Comparison of ENCODE assay signal across 12 cellular contexts in genomic region chr1:229192031-229192430, GRCh38.
DNase-seq lines count a peak whose midpoint lies in the region; ATAC-seq and TF ChIP-seq lines count a peak whose summit lies in the region.
"Had no signal": no experiment of that assay in that cellular context is flagged by ENCODE, and none has a peak within 500 bp of the region (broad histone marks: within the 10 kb centered on the region; RNA-seq: fewer than 3 reads in every experiment).

No MANE protein-coding gene starts in this region.

- H3K9me3 Mint-ChIP-seq in immature natural killer cell, result no peaks in the 10 kb centered on the region
- no peaks in the 10 kb centered on the region for H3K9me3 Mint-ChIP-seq in naive thymus-derived CD8-positive, alpha-beta T cell

- POLR2A ChIA-PET in HEK293T (lab: Yijun Ruan, JAX), result no interaction called here
- POLR2A ChIA-PET in naive thymus-derived CD8-positive, alpha-beta T cell (lab: Charles Lee), result no interaction called here

- H3K4me1 Mint-ChIP-seq in immature natural killer cell, result peaks cover 32 to 37% of the 10 kb centered on the region in 2 donors
- peaks cover 6% of the 10 kb centered on the region for H3K4me1 Mint-ChIP-seq in T-helper 17 cell
- H3K4me1 Mint-ChIP-seq in naive thymus-derived CD8-positive, alpha-beta T cell, result peaks cover 0 to 14% (median 3%) of the 10 kb centered on the region in 4 donors

- H3K27me3 Mint-ChIP-seq in immature natural killer cell (ENCODE audit: low read depth in 3 of 3) (peaks cover 11 to 26% (median 13%) of the 10 kb centered on the region in 3 donors), T-helper 17 cell (peaks cover 4% of the 10 kb centered on the region)
- no peaks in the 10 kb centered on the region for H3K27me3 Mint-ChIP-seq in naive thymus-derived CD8-positive, alpha-beta T cell

- CTCF ChIA-PET in HEK293T (lab: Yijun Ruan, JAX), result interaction anchor here (1.0 kb wide), 1 partner anchor 500 kb away, joined by 3 read pairs; no protein-coding TSS in a partner anchor

- DNase-seq in AG09309 (ENCODE audit: low read depth), result peak; percentile 41
- no peak for DNase-seq in HEK293T (ENCODE audit: extremely low spot score)
- DNase-seq in SKM-1 (lab: John Stamatoyannopoulos, UW; ENCODE audit: unreplicated experiment), result peak; percentile 40
- peak in 1 of 3 donors; percentile 20 for DNase-seq in immature natural killer cell
- no peak for DNase-seq in T-helper 17 cell
- DNase-seq in naive thymus-derived CD8-positive, alpha-beta T cell, result no peak
- no peak for DNase-seq in sigmoid colon
- DNase-seq: CD4-positive, CD25-positive, alpha-beta regulatory T cell; NCI-H510A; stimulated activated CD4-positive, alpha-beta T cell treated with anti-CD3 and anti-CD28 coated beads, Interleukin-2, amount 100 ng/mL, for 24 hours; SW 1271 had no signal

- H3K4me1 ChIP-seq in sigmoid colon, result no peaks in the 10 kb centered on the region

- no peak for TF ChIP-seq CTCF in AG09309 (IDR thresholded peaks at IDR 0.05; ENCODE audit: control insufficient read depth, insufficient read depth, low read depth, low read length, missing control alignments)
- TF ChIP-seq CTCF in sigmoid colon (IDR thresholded peaks at IDR 0.05), result no peak

- H3K27ac Mint-ChIP-seq in immature natural killer cell, result no peak overlapping the region
- no peak overlapping the region for H3K27ac Mint-ChIP-seq in T-helper 17 cell
- no peak overlapping the region for H3K27ac Mint-ChIP-seq in naive thymus-derived CD8-positive, alpha-beta T cell

- no peak overlapping the region for H3K4me3 ChIP-seq in AG09309 (ENCODE audit: control insufficient read depth, low read depth, low read length)
- no peak overlapping the region for H3K4me3 ChIP-seq in sigmoid colon

- no peaks in the 10 kb centered on the region for H3K36me3 Mint-ChIP-seq in immature natural killer cell
- peaks cover 2% of the 10 kb centered on the region for H3K36me3 Mint-ChIP-seq in T-helper 17 cell (ENCODE audit: low read depth)
- no peaks in the 10 kb centered on the region for H3K36me3 Mint-ChIP-seq in naive thymus-derived CD8-positive, alpha-beta T cell
- H3K36me3 Mint-ChIP-seq: CD4-positive, CD25-positive, alpha-beta regulatory T cell had no signal

- no peak overlapping the region for H3K27ac ChIP-seq in sigmoid colon

- no peak for TF ChIP-seq POLR2A in sigmoid colon (IDR thresholded peaks at IDR 0.05)

- H3K4me3 Mint-ChIP-seq in immature natural killer cell (peak overlapping the region in 3 of 5 donors; percentile 19 to 39 (median 30)), T-helper 17 cell (no peak overlapping the region)
- no peak overlapping the region for H3K4me3 Mint-ChIP-seq in naive thymus-derived CD8-positive, alpha-beta T cell
- H3K4me3 Mint-ChIP-seq: CD4-positive, CD25-positive, alpha-beta regulatory T cell had no signal

- TF ChIP-seq EP300 in sigmoid colon (IDR thresholded peaks at IDR 0.05), result no peak

- H3K36me3 ChIP-seq in sigmoid colon, result no peaks in the 10 kb centered on the region

- H3K27me3 ChIP-seq in sigmoid colon, result no peaks in the 10 kb centered on the region

- WGBS in sigmoid colon, 2 donors, result 46 to 75% methylated on average over 1 of the region's 1 CpG

- H3K9me3 ChIP-seq in T-helper 17 cell (ENCODE audit: control insufficient read depth, low read length, poor library complexity, severe bottlenecking) (no peaks in the 10 kb centered on the region), sigmoid colon (no peaks in the 10 kb centered on the region)

- ATAC-seq in HG03442 (IDR thresholded peaks at IDR 0.05; ENCODE audit: unreplicated experiment), result no peak
- no peak for ATAC-seq in T-helper 17 cell
- ATAC-seq in naive thymus-derived CD8-positive, alpha-beta T cell, result no peak

- intact Hi-C loops in sigmoid colon (cut with DNase I), result no loop called here

TF ChIP-seq in HEK293T, 16 proteins besides CTCF, POLR2A, EP300 and RAD21:
- TF ChIP-seq ZNF384 (IDR thresholded peaks at IDR 0.05) (peak; percentile 43; the same call in 1 of the 2 replicates), ARNT (IDR thresholded peaks at IDR 0.05) (no peak)

Comparison
In these comparisons a context has a peak if more than half of its experiments do, and no peak if none do; other contexts are left out.
1. DNase-seq: peak in AG09309 (single experiment) and SKM-1 (single experiment); none in HEK293T (single experiment), T-helper 17 cell (0 of 3), naive thymus-derived CD8-positive, alpha-beta T cell (0 of 10) and sigmoid colon (single experiment).
2. H3K4me3 Mint-ChIP-seq: peak in immature natural killer cell (3 of 5); none in T-helper 17 cell (single experiment) and naive thymus-derived CD8-positive, alpha-beta T cell (0 of 10).